Comparison of ENCODE assay signal across 8 cellular contexts in genomic region chr11:116454020-116454645, GRCh38.
DNase-seq lines count a peak whose midpoint lies in the region; ATAC-seq and TF ChIP-seq lines count a peak whose summit lies in the region.

No MANE protein-coding gene starts in this region.

- DNase-seq in DMS153 (lab: John Stamatoyannopoulos, UW) (peak; percentile 4), DMS153 treated with DMSO at 0.1 percent for 48 hours (lab: John Stamatoyannopoulos, UW; ENCODE audit: unreplicated experiment) (no peak), HuH-7.5 (ENCODE audit: low spot score) (peak; percentile 22), SKM-1 treated with dmso at 0.1 percent for 144 hours (lab: John Stamatoyannopoulos, UW; ENCODE audit: unreplicated experiment) (peak; percentile 4), fibroblast of pulmonary artery (ENCODE audit: low read depth) (peak; percentile 53), posterior cingulate gyrus (peak in 6 of 10 donors; percentile 38 to 90 (median 48))

- peak; percentile 59 for TF ChIP-seq CTCF in fibroblast of pulmonary artery (IDR thresholded peaks at IDR 0.05; ENCODE audit: low read length, missing control alignments)

- ATAC-seq in GM19467 (IDR thresholded peaks at IDR 0.05; ENCODE audit: unreplicated experiment) (no peak), HG02610 (IDR thresholded peaks at IDR 0.05; ENCODE audit: unreplicated experiment) (no peak)

- intact Hi-C loops in posterior cingulate gyrus (cut with DNase I), result loop anchor here (2.0 kb wide), 1 partner anchor 237 kb away; no protein-coding TSS in a partner anchor

- no peak overlapping the region for H3K4me3 ChIP-seq in fibroblast of pulmonary artery (replicated peaks; ENCODE audit: low read depth, low read length)
